Comparison of ENCODE assay signal across 1 cellular context in genomic region chr16:24737391-24737871, GRCh38.
TF ChIP-seq lines count a peak whose summit lies in the region.

No MANE protein-coding gene starts in this region.

TF ChIP-seq in HepG2, 621 proteins besides CTCF, POLR2A, EP300 and RAD21 (continued from another document and continues in another):
- TF ChIP-seq ARID5B (CRISPR knock-in tag; IDR thresholded peaks at IDR 0.05): peak; percentile 83
- TF ChIP-seq ZNF503 (CRISPR knock-in tag; IDR thresholded peaks at IDR 0.05): peak; percentile 18; the same call in 1 of the 2 replicates
- no peak for TF ChIP-seq CSRNP1 (CRISPR knock-in tag; IDR thresholded peaks at IDR 0.05)
- TF ChIP-seq ZBTB40 (IDR thresholded peaks at IDR 0.05): no peak
- TF ChIP-seq ZBTB40 (CRISPR knock-in tag; IDR thresholded peaks at IDR 0.05): no peak
- TF ChIP-seq SPEN (CRISPR knock-in tag; IDR thresholded peaks at IDR 0.05; ENCODE audit: low read depth): no peak
- TF ChIP-seq SP1 (IDR thresholded peaks at IDR 0.05): no peak
- no peak for TF ChIP-seq SP1 (CRISPR knock-in tag; IDR thresholded peaks at IDR 0.05)
- no peak for TF ChIP-seq HNRNPL (IDR thresholded peaks at IDR 0.05; ENCODE audit: low read depth, low read length)
- TF ChIP-seq RXRB (CRISPR knock-in tag; IDR thresholded peaks at IDR 0.05; ENCODE audit: borderline replicate concordance): 0 out of 2 replicates have a peak, but pooled peaks have one; percentile 23
- no peak for TF ChIP-seq TEAD2 (CRISPR knock-in tag; IDR thresholded peaks at IDR 0.05)
- no peak for TF ChIP-seq RBAK (CRISPR knock-in tag; IDR thresholded peaks at IDR 0.05)
- no peak for TF ChIP-seq ZNF552 (CRISPR knock-in tag; IDR thresholded peaks at IDR 0.05; ENCODE audit: borderline replicate concordance)
- no peak for TF ChIP-seq CENPX (CRISPR knock-in tag; IDR thresholded peaks at IDR 0.05)
- TF ChIP-seq RFX1 (IDR thresholded peaks at IDR 0.05): no peak
- peak; percentile 36; the same call in 1 of the 2 replicates for TF ChIP-seq SALL1 (CRISPR knock-in tag; IDR thresholded peaks at IDR 0.05)
- TF ChIP-seq ELF3 (CRISPR knock-in tag; IDR thresholded peaks at IDR 0.05): 0 out of 2 replicates have a peak, but pooled peaks have one; percentile 36
- TF ChIP-seq PRMT3 (CRISPR knock-in tag; IDR thresholded peaks at IDR 0.05; ENCODE audit: borderline replicate concordance, low read depth): no peak
- TF ChIP-seq ZSCAN30 (CRISPR knock-in tag; IDR thresholded peaks at IDR 0.05): no peak
- no peak for TF ChIP-seq ZNF275 (CRISPR knock-in tag; IDR thresholded peaks at IDR 0.05; ENCODE audit: borderline replicate concordance)
- TF ChIP-seq PBX2 (CRISPR knock-in tag; IDR thresholded peaks at IDR 0.05): no peak
- peak; percentile 26; the same call in 1 of the 2 replicates for TF ChIP-seq FOSL1 (CRISPR knock-in tag; IDR thresholded peaks at IDR 0.05; ENCODE audit: borderline replicate concordance)
- no peak for TF ChIP-seq HDAC6 (IDR thresholded peaks at IDR 0.05; ENCODE audit: low read depth, low read length)
- no peak for TF ChIP-seq ZNF205 (CRISPR knock-in tag; IDR thresholded peaks at IDR 0.05)
- no peak for TF ChIP-seq ZHX1 (CRISPR knock-in tag; IDR thresholded peaks at IDR 0.05; ENCODE audit: low read depth)
- no peak for TF ChIP-seq POGK (CRISPR knock-in tag; conservative IDR thresholded peaks at IDR 0.05)
- TF ChIP-seq ZSCAN12 (CRISPR knock-in tag; IDR thresholded peaks at IDR 0.05): no peak
- TF ChIP-seq, protein P1, sequence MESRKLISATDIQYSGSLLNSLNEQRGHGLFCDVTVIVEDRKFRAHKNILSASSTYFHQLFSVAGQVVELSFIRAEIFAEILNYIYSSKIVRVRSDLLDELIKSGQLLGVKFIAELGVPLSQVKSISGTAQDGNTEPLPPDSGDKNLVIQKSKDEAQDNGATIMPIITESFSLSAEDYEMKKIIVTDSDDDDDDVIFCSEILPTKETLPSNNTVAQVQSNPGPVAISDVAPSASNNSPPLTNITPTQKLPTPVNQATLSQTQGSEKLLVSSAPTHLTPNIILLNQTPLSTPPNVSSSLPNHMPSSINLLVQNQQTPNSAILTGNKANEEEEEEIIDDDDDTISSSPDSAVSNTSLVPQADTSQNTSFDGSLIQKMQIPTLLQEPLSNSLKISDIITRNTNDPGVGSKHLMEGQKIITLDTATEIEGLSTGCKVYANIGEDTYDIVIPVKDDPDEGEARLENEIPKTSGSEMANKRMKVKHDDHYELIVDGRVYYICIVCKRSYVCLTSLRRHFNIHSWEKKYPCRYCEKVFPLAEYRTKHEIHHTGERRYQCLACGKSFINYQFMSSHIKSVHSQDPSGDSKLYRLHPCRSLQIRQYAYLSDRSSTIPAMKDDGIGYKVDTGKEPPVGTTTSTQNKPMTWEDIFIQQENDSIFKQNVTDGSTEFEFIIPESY (CRISPR knock-in tag; IDR thresholded peaks at IDR 0.05): no peak
- TF ChIP-seq DNMT1 (CRISPR knock-in tag; IDR thresholded peaks at IDR 0.05): no peak
